In the genomic region with DNA sequence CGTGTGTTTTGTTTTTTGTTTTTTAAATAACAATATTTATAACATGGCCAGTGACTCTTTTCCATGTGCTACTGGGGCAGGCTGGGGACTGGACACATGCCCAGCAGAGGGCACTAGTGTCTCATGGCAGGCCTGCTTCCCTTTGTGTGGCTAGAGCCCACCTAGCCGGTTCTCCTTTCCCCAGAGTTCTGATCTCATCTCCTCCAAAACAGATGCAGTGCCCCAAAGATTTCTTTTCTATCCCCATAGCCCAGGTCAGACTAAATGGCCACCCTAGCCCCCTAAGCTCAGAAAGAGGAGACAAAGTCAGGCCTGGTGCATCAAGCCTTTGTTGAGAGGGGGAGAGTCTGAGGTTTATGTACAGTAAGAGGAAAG, we compare ENCODE assay signal across 8 cellular contexts. TPM values are rescaled to one million over a fixed set of nuclear protein-coding genes. Genes with fewer than 3 reads are reported as not detected.
A peak's percentile ranks its signal among the peaks of the same experiment; 100 is the strongest.
DNase-seq lines count a peak whose midpoint lies in the region; ATAC-seq, FAIRE-seq and TF ChIP-seq lines count a peak whose summit lies in the region.

No MANE protein-coding gene starts in this region.

- H3K9me3 Mint-ChIP-seq in CD8-positive, alpha-beta memory T cell, result no peaks in the 10 kb centered on the region

- peak; percentile 43 for ATAC-seq in HG02885 (IDR thresholded peaks at IDR 0.05; ENCODE audit: poor library complexity, unreplicated experiment)
- no peak for ATAC-seq in GM18867 (IDR thresholded peaks at IDR 0.05; ENCODE audit: unreplicated experiment)

- no peaks in the 10 kb centered on the region for H3K27me3 ChIP-seq in CD8-positive, alpha-beta memory T cell (ENCODE audit: insufficient read depth, low read length, poor library complexity, severe bottlenecking)
- H3K27me3 ChIP-seq in endothelial cell of umbilical vein (ENCODE audit: control insufficient read depth in 2 of 2, insufficient read depth in 2 of 2, low read length in 2 of 2), result no peaks in the 10 kb centered on the region

- no peak overlapping the region for H3K4me2 ChIP-seq in endothelial cell of umbilical vein (ENCODE audit: insufficient read depth, low read length)

- peaks cover 18 to 31% (median 23%) of the 10 kb centered on the region in 3 donors for H3K4me1 Mint-ChIP-seq in CD8-positive, alpha-beta memory T cell

- CTCF ChIA-PET in CD8-positive, alpha-beta memory T cell (lab: Charles Lee), result interaction anchor here (0.7 to 10.3 kb wide), 17 partner anchors 9 to 286 kb away, joined by 3 to 248 read pairs (median 7); a partner anchor contains a TSS
- CTCF ChIA-PET in endothelial cell of umbilical vein (lab: Charles Lee), result interaction anchor here (0.7 to 6.8 kb wide), 16 partner anchors 11 to 195 kb away, joined by 3 to 93 read pairs (median 4); a partner anchor contains a TSS

- TF ChIP-seq CTCF in endothelial cell of umbilical vein (IDR thresholded peaks at IDR 0.05; ENCODE audit: extremely low read depth in 1 of 2, insufficient read depth in 1 of 2, low read depth in 1 of 2, low read length in 2 of 2), result peak; percentile 91 to 92

- H3K79me2 ChIP-seq in endothelial cell of umbilical vein (ENCODE audit: control insufficient read depth, insufficient read depth, low read length), result no peaks in the 10 kb centered on the region

- H3K27ac ChIP-seq in CD8-positive, alpha-beta memory T cell (ENCODE audit: low read depth, low read length), result no peak overlapping the region
- peak overlapping the region; percentile 26 for H3K27ac ChIP-seq in endothelial cell of umbilical vein (ENCODE audit: insufficient read depth, low read depth, low read length)

- H3K4me1 ChIP-seq in CD8-positive, alpha-beta memory T cell (ENCODE audit: insufficient read depth, low read length), result peaks cover 17% of the 10 kb centered on the region
- H3K4me1 ChIP-seq in endothelial cell of umbilical vein (ENCODE audit: control insufficient read depth, extremely low read depth, insufficient read depth, low read length), result peaks cover 31% of the 10 kb centered on the region

- peak overlapping the region in 2 of 7 donors; percentile 20 to 23 for H3K4me3 Mint-ChIP-seq in CD8-positive, alpha-beta memory T cell

- H4K20me1 ChIP-seq in endothelial cell of umbilical vein (replicated peaks; ENCODE audit: control insufficient read depth, extremely low read depth, insufficient read depth, low read length), result no peaks in the 10 kb centered on the region

- no peaks in the 10 kb centered on the region for H3K9me3 ChIP-seq in CD8-positive, alpha-beta memory T cell (ENCODE audit: low read length)
- no peaks in the 10 kb centered on the region for H3K9me3 ChIP-seq in endothelial cell of umbilical vein (replicated peaks; ENCODE audit: control insufficient read depth, insufficient read depth, low read length)

- FAIRE-seq in endothelial cell of umbilical vein (lab: Jason Lieb, UNC), result peak; percentile 85

- peaks cover 0 to 59% (median 3%) of the 10 kb centered on the region in 3 donors for H3K36me3 Mint-ChIP-seq in CD8-positive, alpha-beta memory T cell

- TF ChIP-seq POLR2A in endothelial cell of umbilical vein (IDR thresholded peaks at IDR 0.05; ENCODE audit: low read depth, low read length), result no peak

- H3K36me3 ChIP-seq in CD8-positive, alpha-beta memory T cell (ENCODE audit: insufficient read depth, low read length), result peaks cover 9% of the 10 kb centered on the region
- peaks cover 27 to 46% of the 10 kb centered on the region in 2 experiments for H3K36me3 ChIP-seq in endothelial cell of umbilical vein (ENCODE audit: control insufficient read depth in 2 of 2, extremely low read depth in 1 of 2, insufficient read depth in 2 of 2, low read length in 2 of 2)

- no peak overlapping the region for H3K9ac ChIP-seq in endothelial cell of umbilical vein (replicated peaks; ENCODE audit: extremely low read depth, insufficient read depth, low read length)

- dilution Hi-C loops in endothelial cell of umbilical vein (cut with MboI; ENCODE audit: extremely low pct_ligation_motif_present, low sequenced_read_pairs), result no loop called here

- no peaks in the 10 kb centered on the region for H3K9me1 ChIP-seq in endothelial cell of umbilical vein (replicated peaks; ENCODE audit: control insufficient read depth, extremely low read depth, insufficient read depth, low read length)

- H3K27ac Mint-ChIP-seq in CD8-positive, alpha-beta memory T cell, result peak overlapping the region; percentile 44 to 98 (median 89)

- intact Hi-C loops in endothelial cell of umbilical vein (cut with micrococcal nuclease), result loop anchor here (1.0 to 2.0 kb wide), 3 partner anchors 63 to 118 kb away; a partner anchor contains a TSS

- no peaks in the 10 kb centered on the region for H3K27me3 Mint-ChIP-seq in CD8-positive, alpha-beta memory T cell

- peak; percentile 76 to 89 (median 77) for DNase-seq in CD8-positive, alpha-beta memory T cell
- DNase-seq in NOMO-1 treated with DMSO at 0.1 percent for 48 hours (lab: John Stamatoyannopoulos, UW; ENCODE audit: unreplicated experiment) (peak; percentile 76), endothelial cell of umbilical vein (ENCODE audit: low read depth, low spot score) (peak; percentile 69), middle frontal gyrus (ENCODE audit: extremely low spot score, low spot score) (peak; percentile 56)
- peak; percentile 59 for DNase-seq in activated CD8-positive, alpha-beta memory T cell treated with anti-CD3 and anti-CD28 coated beads, Interleukin-2, amount 50 U/mL, for 24 hours (ENCODE audit: extremely low read depth)
- DNase-seq in stimulated activated CD8-positive, alpha-beta memory T cell treated with anti-CD3 and anti-CD28 coated beads, Interleukin-4, amount 100 ng/mL, for 48 hours, result peak; percentile 87

- POLR2A ChIA-PET in CD8-positive, alpha-beta memory T cell (lab: Charles Lee), result interaction anchor here (0.6 to 2.6 kb wide), 4 partner anchors 26 to 62 kb away, joined by 3 to 15 read pairs (median 8); a partner anchor contains a TSS
- POLR2A ChIA-PET in endothelial cell of umbilical vein (lab: Charles Lee), result interaction anchor here (1.7 kb wide), 1 partner anchor 97 kb away, joined by 8 read pairs; a partner anchor contains a TSS

- H3K4me3 ChIP-seq in CD8-positive, alpha-beta memory T cell (ENCODE audit: low read length), result no peak overlapping the region
- H3K4me3 ChIP-seq in endothelial cell of umbilical vein (replicated peaks in 1 of 3; ENCODE audit: insufficient read depth in 1 of 3, low read depth in 1 of 3, low read length in 3 of 3), result no peak overlapping the region

- no TSS peak for BruUV-seq in endothelial cell of umbilical vein (replicated peaks; lab: Mats Ljungman, UMichigan)

- H2AFZ ChIP-seq in endothelial cell of umbilical vein (ENCODE audit: low read depth, low read length), result no peak overlapping the region

TF ChIP-seq in endothelial cell of umbilical vein, 7 proteins besides CTCF, POLR2A, EP300 and RAD21:
- no peak for TF ChIP-seq MYC (IDR thresholded peaks at IDR 0.05; ENCODE audit: low read depth, low read length)
- TF ChIP-seq, protein P1, sequence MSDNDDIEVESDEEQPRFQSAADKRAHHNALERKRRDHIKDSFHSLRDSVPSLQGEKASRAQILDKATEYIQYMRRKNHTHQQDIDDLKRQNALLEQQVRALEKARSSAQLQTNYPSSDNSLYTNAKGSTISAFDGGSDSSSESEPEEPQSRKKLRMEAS (IDR thresholded peaks at IDR 0.05; ENCODE audit: insufficient read depth, insufficient read length), result peak; percentile 18

RNA-seq across cellular contexts. Expression of a gene that starts 21.2 kb away (rescaled TPM):
- 1 to 10 TPM; 9.0 to 9.9 TPM for total RNA-seq in CD8-positive, alpha-beta memory T cell
- 2.0 TPM for polyA plus RNA-seq in CD8-positive, alpha-beta memory T cell
- total RNA-seq in endothelial cell of umbilical vein, result 9.5 and 9.9 TPM in 2 replicates
- 5.4 TPM in 2 replicates for polyA plus RNA-seq in endothelial cell of umbilical vein
- 4.3 and 5.3 TPM in 2 replicates for polyA plus RNA-seq in endothelial cell of umbilical vein (2011; cell fraction: cytosol; rRNA removed)
- 32.8 and 33.2 TPM in 2 replicates for polyA plus RNA-seq in endothelial cell of umbilical vein (2011; cell fraction: nucleus; rRNA removed)
- 4.4 and 6.2 TPM in 2 replicates for polyA plus RNA-seq in endothelial cell of umbilical vein (2012)
- 7.8 and 9.3 TPM in 2 replicates for polyA minus RNA-seq in endothelial cell of umbilical vein
- polyA minus RNA-seq in endothelial cell of umbilical vein (2011; cell fraction: cytosol; rRNA and poly(A)+ RNA removed), result 3.9 TPM
- 8.2 and 11.7 TPM in 2 replicates for polyA minus RNA-seq in endothelial cell of umbilical vein (2011; cell fraction: nucleus; rRNA and poly(A)+ RNA removed)

RNA-seq across cellular contexts. Expression of a gene that starts 39.2 kb away (rescaled TPM):
- total RNA-seq in CD8-positive, alpha-beta memory T cell, result under 1 TPM; 0.11 to 0.15 TPM
- not detected for polyA plus RNA-seq in CD8-positive, alpha-beta memory T cell
- total RNA-seq in endothelial cell of umbilical vein, result 0.21 and 0.33 TPM in 2 replicates
- polyA plus RNA-seq in endothelial cell of umbilical vein, result 0.10 and 0.11 TPM in 2 replicates
- 0.06 TPM in 2 replicates for polyA plus RNA-seq in endothelial cell of umbilical vein (2011; cell fraction: cytosol; rRNA removed)
- polyA plus RNA-seq in endothelial cell of umbilical vein (2011; cell fraction: nucleus; rRNA removed), result 0.78 and 0.90 TPM in 2 replicates
- 0.16 and 0.56 TPM in 2 replicates for polyA plus RNA-seq in endothelial cell of umbilical vein (2012)
- 0.36 and 0.62 TPM in 2 replicates for polyA minus RNA-seq in endothelial cell of umbilical vein
- polyA minus RNA-seq in endothelial cell of umbilical vein (2011; cell fraction: cytosol; rRNA and poly(A)+ RNA removed), result not detected
- 0.72 and 0.87 TPM in 2 replicates for polyA minus RNA-seq in endothelial cell of umbilical vein (2011; cell fraction: nucleus; rRNA and poly(A)+ RNA removed)
